ENCODE assay signal across 8 cellular contexts in genomic region chr20:62704341-62704948, GRCh38. TPM values are rescaled to one million over a fixed set of nuclear protein-coding genes. Genes with fewer than 3 reads are reported as not detected.
A peak's percentile ranks its signal among the peaks of the same experiment; 100 is the strongest.
DNase-seq lines count a peak whose midpoint lies in the region; TF ChIP-seq lines count a peak whose summit lies in the region.

No MANE protein-coding gene starts in this region.

- CTCF ChIA-PET in activated naive CD4-positive, alpha-beta T cell treated with anti-CD3 and anti-CD28 coated beads, Interleukin-2, amount 10 ng/mL, durations not matched to agents 7 days and 5 days (lab: Charles Lee), result interaction anchor here (1.1 kb wide), 1 partner anchor 87 kb away, joined by 4 read pairs; no protein-coding TSS in a partner anchor

- TF ChIP-seq CTCF in astrocyte of the cerebellum (IDR thresholded peaks at IDR 0.05; ENCODE audit: low read depth, low read length, missing control alignments) (no peak), type B pancreatic cell (conservative IDR thresholded peaks at IDR 0.05) (no peak)

- H3K9me3 Mint-ChIP-seq in type B pancreatic cell, result no peaks in the 10 kb centered on the region
- H3K9me3 Mint-ChIP-seq in activated naive CD4-positive, alpha-beta T cell treated with anti-CD3 and anti-CD28 coated beads, Interleukin-2, amount 10 ng/mL, durations not matched to agents 7 days and 5 days, result no peaks in the 10 kb centered on the region

- no peaks in the 10 kb centered on the region for H3K36me3 Mint-ChIP-seq in type B pancreatic cell
- H3K36me3 Mint-ChIP-seq in activated naive CD4-positive, alpha-beta T cell treated with anti-CD3 and anti-CD28 coated beads, Interleukin-2, amount 10 ng/mL, durations not matched to agents 7 days and 5 days, result no peaks in the 10 kb centered on the region

- no peak overlapping the region for H3K4me3 ChIP-seq in astrocyte of the cerebellum (ENCODE audit: low read depth, low read length)

- H3K27me3 Mint-ChIP-seq in type B pancreatic cell, result peaks cover 54% of the 10 kb centered on the region
- peaks cover 88% of the 10 kb centered on the region for H3K27me3 Mint-ChIP-seq in activated naive CD4-positive, alpha-beta T cell treated with anti-CD3 and anti-CD28 coated beads, Interleukin-2, amount 10 ng/mL, durations not matched to agents 7 days and 5 days

- DNase-seq in COLO829 (ENCODE audit: low spot score) (peak; percentile 94), NCI-H2081 (lab: John Stamatoyannopoulos, UW) (peak; percentile 89 to 92), astrocyte of the cerebellum (ENCODE audit: low read depth) (peak; percentile 67), left kidney (ENCODE audit: low read depth, low spot score) (peak; percentile 92), mesenteric fat pad (ENCODE audit: low spot score) (no peak), type B pancreatic cell (ENCODE audit: extremely low spot score, unreplicated experiment) (no peak)
- DNase-seq in stimulated activated CD8-positive, alpha-beta memory T cell treated with anti-CD3 and anti-CD28 coated beads, Interleukin-4, amount 100 ng/mL, for 48 hours, result no peak
- no peak for DNase-seq in activated naive CD4-positive, alpha-beta T cell treated with anti-CD3 and anti-CD28 coated beads, Interleukin-2, amount 10 ng/mL, durations not matched to agents 7 days and 5 days

- in situ Hi-C loops in astrocyte of the cerebellum (cut with HindIII; ENCODE audit: low sequenced_read_pairs), result no loop called here

- H3K4me1 Mint-ChIP-seq in type B pancreatic cell (ENCODE audit: unreplicated experiment), result peaks cover 15% of the 10 kb centered on the region
- peaks cover 15% of the 10 kb centered on the region for H3K4me1 Mint-ChIP-seq in activated naive CD4-positive, alpha-beta T cell treated with anti-CD3 and anti-CD28 coated beads, Interleukin-2, amount 10 ng/mL, durations not matched to agents 7 days and 5 days

- no peak overlapping the region for H3K27ac Mint-ChIP-seq in type B pancreatic cell
- H3K27ac Mint-ChIP-seq in activated naive CD4-positive, alpha-beta T cell treated with anti-CD3 and anti-CD28 coated beads, Interleukin-2, amount 10 ng/mL, durations not matched to agents 7 days and 5 days, result no peak overlapping the region

- H3K4me3 Mint-ChIP-seq in type B pancreatic cell, result no peak overlapping the region
- no peak overlapping the region for H3K4me3 Mint-ChIP-seq in activated naive CD4-positive, alpha-beta T cell treated with anti-CD3 and anti-CD28 coated beads, Interleukin-2, amount 10 ng/mL, durations not matched to agents 7 days and 5 days

RNA-seq across cellular contexts. Expression of gene NTSR1, which starts 4.2 kb away (rescaled TPM):
- total RNA-seq in mesenteric fat pad (not detected), type B pancreatic cell (ENCODE audit: low replicate concordance) (0.24 TPM in 1 of 2 replicates, not detected in the other)

Comparison
In these comparisons a context has a peak if more than half of its experiments do, and no peak if none do; other contexts are left out.
1. DNase-seq: peak in COLO829 (single experiment), NCI-H2081 (2 of 2), astrocyte of the cerebellum (single experiment) and left kidney (single experiment); none in mesenteric fat pad (single experiment), type B pancreatic cell (single experiment), stimulated activated CD8-positive, alpha-beta memory T cell treated with anti-CD3 and anti-CD28 coated beads, Interleukin-4, amount 100 ng/mL, for 48 hours (single experiment) and activated naive CD4-positive, alpha-beta T cell treated with anti-CD3 and anti-CD28 coated beads, Interleukin-2, amount 10 ng/mL, durations not matched to agents 7 days and 5 days (single experiment).